28 cellular contexts compared by ENCODE assay signal in genomic region chrX:153622661-153623309, GRCh38. TPM values are rescaled to one million over a fixed set of nuclear protein-coding genes. Genes with fewer than 3 reads are reported as not detected.
DNase-seq lines count a peak whose midpoint lies in the region; ATAC-seq and TF ChIP-seq lines count a peak whose summit lies in the region.
"Had no signal": no experiment of that assay in that cellular context is flagged by ENCODE, and none has a peak within 500 bp of the region (broad histone marks: within the 10 kb centered on the region; RNA-seq: fewer than 3 reads in every experiment).

No MANE protein-coding gene starts in this region.

- no peaks in the 10 kb centered on the region for H3K9me3 ChIP-seq in Caco-2
- no peaks in the 10 kb centered on the region for H3K9me3 ChIP-seq in right lobe of liver
- H3K9me3 ChIP-seq: BE2C, Peyer's patch had no signal

- no peak for TF ChIP-seq CTCF in Caco-2 (IDR thresholded peaks at IDR 0.05; ENCODE audit: insufficient read depth in 1 of 2, low read depth in 1 of 2, low read length in 1 of 2, severe bottlenecking in 1 of 2, unreplicated experiment in 1 of 2)
- no peak for TF ChIP-seq CTCF in right lobe of liver (IDR thresholded peaks at IDR 0.05)
- TF ChIP-seq CTCF in GM13976 (IDR thresholded peaks at IDR 0.05; ENCODE audit: borderline replicate concordance, control extremely low read depth, extremely low read depth, insufficient read depth, missing control alignments): no peak

- BruUV-seq in Caco-2 (replicated peaks; lab: Mats Ljungman, UMichigan): no TSS peak

- H3K4me1 Mint-ChIP-seq in Caco-2 (ENCODE audit: low read depth, unreplicated experiment): peaks cover 11% of the 10 kb centered on the region
- H3K4me1 Mint-ChIP-seq: IgD-negative memory B cell had no signal

- H3K4me3 Mint-ChIP-seq in Caco-2 (ENCODE audit: unreplicated experiment): peak overlapping the region; percentile 22
- H3K4me3 Mint-ChIP-seq: CD4-positive, alpha-beta T cell; IgD-negative memory B cell had no signal

- POLR2A ChIA-PET in Caco-2 (lab: Charles Lee): no interaction called here

- WGBS in right lobe of liver (ENCODE audit: insufficient coverage, low coverage, low lambda C conversion rate, missing lambda C conversion rate): 45% methylated on average over 13 of the region's 17 CpGs

- peaks cover 3% of the 10 kb centered on the region for H3K27me3 Mint-ChIP-seq in Caco-2 (ENCODE audit: insufficient read depth, unreplicated experiment)

- H3K36me3 ChIP-seq in Caco-2 (ENCODE audit: control insufficient read depth, insufficient read depth, low read length) (no peaks in the 10 kb centered on the region), right lobe of liver (no peaks in the 10 kb centered on the region)
- H3K36me3 ChIP-seq: BE2C, HAP-1, Peyer's patch had no signal

- no peak overlapping the region for H3K27ac Mint-ChIP-seq in Caco-2 (ENCODE audit: unreplicated experiment)
- H3K27ac Mint-ChIP-seq: CD4-positive, alpha-beta T cell had no signal

- in situ Hi-C loops in GM13976 (cut with MboI; ENCODE audit: low sequenced_read_pairs, unreplicated experiment): no loop called here

- TF ChIP-seq POLR2A in right lobe of liver (IDR thresholded peaks at IDR 0.05): peak; percentile 28

- peak; percentile 24 to 48 (median 38) for ATAC-seq in right lobe of liver
- ATAC-seq: GM12878, SK-N-SH treated with all-trans-retinoic acid at 6 μM for 48 hours had no signal

- CTCF ChIA-PET in Caco-2 (lab: Charles Lee): interaction anchor here (1.1 to 1.6 kb wide), 3 partner anchors 13 to 45 kb away, joined by 3 to 7 read pairs (median 5); no protein-coding TSS in a partner anchor

- H3K4me3 ChIP-seq in Caco-2 (ENCODE audit: low read depth, low read length) (no peak overlapping the region), right lobe of liver (peak overlapping the region in 2 of 3 donors; percentile 59 to 64)
- H3K4me3 ChIP-seq: GM12878, GM23248, HAP-1, Peyer's patch had no signal

- peak overlapping the region in 2 of 3 donors; percentile 72 to 87 for H3K27ac ChIP-seq in right lobe of liver
- H3K27ac ChIP-seq: GM23248, HL-60, Peyer's patch had no signal

- intact Hi-C loops in Caco-2 (cut with micrococcal nuclease; ENCODE audit: unreplicated experiment) (no loop called here), right lobe of liver (cut with DNase I) (no loop called here), posterior cingulate gyrus (cut with DNase I) (no loop called here)

- no peaks in the 10 kb centered on the region for H3K9me3 Mint-ChIP-seq in Caco-2 (ENCODE audit: unreplicated experiment)
- H3K9me3 Mint-ChIP-seq: CD4-positive, alpha-beta T cell had no signal

- DNase-seq in Caco-2 (peak in 1 of 2 experiments; percentile 23), foreskin melanocyte (peak; percentile 73), right lobe of liver (peak; percentile 11 to 69 (median 53)), posterior cingulate gyrus (no peak), NCI-H2227 treated with DMSO at 0.1 percent for 48 hours (lab: John Stamatoyannopoulos, UW) (no peak), NCI-H146 treated with DMSO at 0.1 percent for 48 hours (lab: John Stamatoyannopoulos, UW; ENCODE audit: unreplicated experiment) (no peak), GM13976 (ENCODE audit: low spot score) (no peak)
- DNase-seq: BE2C; CD4-positive, alpha-beta T cell; DND-41; GM23248; Karpas-422; MV-4-11; NCI-H1105 treated with DMSO at 0.1 percent for 48 hours; NCI-H1694; NCI-H2081; NCI-H2171; NCI-H446; NCI-H526; Peyer's patch had no signal

- H3K27me3 ChIP-seq in Caco-2 (replicated peaks; ENCODE audit: control insufficient read depth, insufficient read depth, low read length) (no peaks in the 10 kb centered on the region), right lobe of liver (no peaks in the 10 kb centered on the region)
- H3K27me3 ChIP-seq: BE2C, Peyer's patch had no signal

- H3K4me1 ChIP-seq in Caco-2 (peaks cover 4% of the 10 kb centered on the region; the same call in 1 of the 2 replicates), right lobe of liver (peaks cover 0 to 5% (median 0%) of the 10 kb centered on the region in 4 donors)
- H3K4me1 ChIP-seq: BE2C, HAP-1, Peyer's patch had no signal

- no peaks in the 10 kb centered on the region for H3K36me3 Mint-ChIP-seq in Caco-2 (ENCODE audit: insufficient read depth, unreplicated experiment)
- H3K36me3 Mint-ChIP-seq: IgD-negative memory B cell had no signal

RNA-seq across cellular contexts. Expression of gene CCNQ, which starts 23.8 kb away (rescaled TPM):
- total RNA-seq in Caco-2 (2022) (23.8 and 26.3 TPM in 2 replicates), right lobe of liver (10 to 100 TPM in 2 of 6 experiments, 1 to 10 TPM in 4; 5.6 to 14.0 (median 7.5) TPM)

RNA-seq across cellular contexts. Expression of gene DUSP9, which starts 24.2 kb away (rescaled TPM):
- total RNA-seq in Caco-2 (2022) (9.0 and 12.0 TPM in 2 replicates), right lobe of liver (1 to 10 TPM in 2 of 6 experiments, under 1 TPM in 4; 0.33 to 3.9 (median 0.69) TPM)
- total RNA-seq: CD4-positive, alpha-beta T cell; GM23248; HT-29; OCI-LY7; Peyer's patch had no signal

RNA-seq across cellular contexts. Expression of gene PNCK, which starts 50.8 kb away (rescaled TPM):
- not detected in 2 replicates for total RNA-seq in Caco-2 (2022)
- under 1 TPM in 1 of 6 experiments, not detected in 5; 0.86 TPM for total RNA-seq in right lobe of liver
- total RNA-seq: GM23248, M059J had no signal

Comparison
In these comparisons a context has a peak if more than half of its experiments do, and no peak if none do; other contexts are left out.
1. DNase-seq: peak in foreskin melanocyte (single experiment) and right lobe of liver (3 of 3); none in posterior cingulate gyrus (0 of 10), NCI-H2227 treated with DMSO at 0.1 percent for 48 hours (single experiment), NCI-H146 treated with DMSO at 0.1 percent for 48 hours (single experiment) and GM13976 (single experiment).